Comparison of ENCODE assay signal across 1 cellular context in the genomic region with DNA sequence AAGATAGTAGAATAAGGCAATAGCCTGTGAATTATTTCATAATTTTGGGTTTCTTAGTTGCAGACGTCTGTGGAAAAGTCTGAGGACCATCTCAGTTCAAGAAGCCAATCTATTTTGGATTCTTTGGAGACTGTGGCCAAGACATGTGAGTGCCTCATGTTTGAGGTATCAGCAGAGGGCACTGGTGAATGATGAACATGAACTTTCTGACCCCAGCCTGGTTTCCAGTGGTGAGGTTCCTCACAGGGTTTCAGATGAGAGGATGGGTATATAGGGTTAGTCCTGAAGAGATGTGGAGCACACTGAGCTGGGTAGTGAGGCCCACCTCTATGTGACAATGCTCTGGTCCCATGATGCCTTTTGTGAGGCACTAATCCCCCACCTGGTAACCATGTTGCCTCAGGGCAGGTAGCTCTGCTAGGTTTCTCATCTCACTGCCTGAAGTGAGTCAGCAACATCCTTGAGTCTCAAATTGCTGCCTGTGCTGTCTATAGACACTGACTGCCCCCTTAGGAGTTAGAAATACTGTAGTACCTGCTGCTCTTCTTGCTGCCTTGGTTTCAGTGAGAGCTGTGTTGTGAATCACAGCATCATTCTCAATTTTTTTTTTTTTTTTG.
TF ChIP-seq lines count a peak whose summit lies in the region.

No MANE protein-coding gene starts in this region.

TF ChIP-seq in K562, 482 proteins besides CTCF, POLR2A, EP300 and RAD21 (continues in another document):
- TF ChIP-seq CGGBP1 (CRISPR knock-in tag; IDR thresholded peaks at IDR 0.05) (no peak), ARHGAP35 (IDR thresholded peaks at IDR 0.05; ENCODE audit: partially characterized antibody) (no peak), PHF8 (IDR thresholded peaks at IDR 0.05; ENCODE audit: borderline replicate concordance, low read length) (no peak), LEF1 (IDR thresholded peaks at IDR 0.05) (no peak), SMC3 (conservative IDR thresholded peaks at IDR 0.05; ENCODE audit: insufficient read depth, low read depth, low read length) (no peak), POLR2B (IDR thresholded peaks at IDR 0.05; ENCODE audit: low read depth, partially characterized antibody) (no peak), HDAC8 (tag; IDR thresholded peaks at IDR 0.05) (no peak), TAF15 (IDR thresholded peaks at IDR 0.05; ENCODE audit: low read depth, low read length) (no peak), ZNF584 (CRISPR knock-in tag; IDR thresholded peaks at IDR 0.05; ENCODE audit: low read depth) (no peak), RBM15 (IDR thresholded peaks at IDR 0.05; ENCODE audit: insufficient read depth, low read length) (no peak), TSHZ1 (CRISPR knock-in tag; IDR thresholded peaks at IDR 0.05) (no peak), KLF6 (CRISPR knock-in tag; IDR thresholded peaks at IDR 0.05; ENCODE audit: borderline replicate concordance) (no peak), KAT2B (IDR thresholded peaks at IDR 0.05; ENCODE audit: low read depth, low read length) (no peak), ZNF707 (CRISPR knock-in tag; conservative IDR thresholded peaks at IDR 0.05) (no peak), ZNF316 (IDR thresholded peaks at IDR 0.05) (peak; percentile 65), NR2F6 (CRISPR knock-in tag; IDR thresholded peaks at IDR 0.05) (no peak), HNRNPL (IDR thresholded peaks at IDR 0.05; ENCODE audit: low read depth, low read length) (no peak), SAFB (IDR thresholded peaks at IDR 0.05; ENCODE audit: borderline replicate concordance, low read depth, low read length) (no peak), ZNF197 (CRISPR knock-in tag; IDR thresholded peaks at IDR 0.05; ENCODE audit: low read depth) (no peak), ELF1 (tag; IDR thresholded peaks at IDR 0.05) (no peak), C11orf30 (IDR thresholded peaks at IDR 0.05; ENCODE audit: low read depth) (peak; percentile 71), MCM2 (IDR thresholded peaks at IDR 0.05; ENCODE audit: low read depth) (no peak), ZSCAN32 (CRISPR knock-in tag; IDR thresholded peaks at IDR 0.05) (no peak), TRIM28 (IDR thresholded peaks at IDR 0.05) (no peak), HNRNPK (IDR thresholded peaks at IDR 0.05; ENCODE audit: low read depth, low read length, poor library complexity, severe bottlenecking) (no peak), ZNF184 (CRISPR knock-in tag; IDR thresholded peaks at IDR 0.05) (no peak), KLF13 (tag; IDR thresholded peaks at IDR 0.05; ENCODE audit: borderline replicate concordance, low read depth) (no peak), FOXK1 (CRISPR knock-in tag; IDR thresholded peaks at IDR 0.05; ENCODE audit: borderline replicate concordance) (no peak), POU5F1 (IDR thresholded peaks at IDR 0.05; ENCODE audit: borderline replicate concordance, low read depth, low read length, partially characterized antibody) (no peak), ZEB2 (IDR thresholded peaks at IDR 0.05) (0 out of 2 replicates have a peak, but pooled peaks have one; percentile 35), MAFK (IDR thresholded peaks at IDR 0.05; ENCODE audit: low read length) (no peak), SRSF3 (IDR thresholded peaks at IDR 0.05; ENCODE audit: insufficient read depth, low read length) (no peak), HNRNPH1 (optimal IDR thresholded peaks at IDR 0.05; ENCODE audit: low read depth, low read length) (no peak), NR2C1 (IDR thresholded peaks at IDR 0.05) (no peak), NR2C1 (tag; IDR thresholded peaks at IDR 0.05) (no peak), YBX1 (IDR thresholded peaks at IDR 0.05) (no peak), ZNF507 (tag; conservative IDR thresholded peaks at IDR 0.05) (no peak), DPF2 (IDR thresholded peaks at IDR 0.05) (0 out of 2 replicates have a peak, but pooled peaks have one; percentile 20), ZNF239 (CRISPR knock-in tag; IDR thresholded peaks at IDR 0.05) (no peak), ZNF431 (CRISPR knock-in tag; IDR thresholded peaks at IDR 0.05) (no peak), CTBP1 (IDR thresholded peaks at IDR 0.05; ENCODE audit: borderline replicate concordance) (peak; percentile 58; the same call in 1 of the 2 replicates), ILK (tag; IDR thresholded peaks at IDR 0.05; ENCODE audit: borderline replicate concordance, low read depth) (no peak), XRCC3 (IDR thresholded peaks at IDR 0.05) (no peak), CBFA2T2 (conservative IDR thresholded peaks at IDR 0.05) (no peak), BCL6 (CRISPR knock-in tag; IDR thresholded peaks at IDR 0.05) (no peak), RBM22 (IDR thresholded peaks at IDR 0.05; ENCODE audit: low read depth, low read length, poor library complexity, severe bottlenecking) (no peak), SETDB1 (IDR thresholded peaks at IDR 0.05; ENCODE audit: low read length) (no peak), MED1 (CRISPR knock-in tag; IDR thresholded peaks at IDR 0.05; ENCODE audit: borderline replicate concordance) (no peak), ZNF354B (CRISPR knock-in tag; IDR thresholded peaks at IDR 0.05) (no peak), CTCFL (IDR thresholded peaks at IDR 0.05; ENCODE audit: borderline replicate concordance, insufficient read depth, low read depth, low read length, poor library complexity, severe bottlenecking) (no peak), NFIC (IDR thresholded peaks at IDR 0.05) (no peak), HMGN3 (IDR thresholded peaks at IDR 0.05; ENCODE audit: borderline replicate concordance, extremely low read depth, insufficient read length, low read depth, low read length) (no peak), BHLHE40 (IDR thresholded peaks at IDR 0.05; ENCODE audit: low read length) (no peak)
- TF ChIP-seq, protein P1, sequence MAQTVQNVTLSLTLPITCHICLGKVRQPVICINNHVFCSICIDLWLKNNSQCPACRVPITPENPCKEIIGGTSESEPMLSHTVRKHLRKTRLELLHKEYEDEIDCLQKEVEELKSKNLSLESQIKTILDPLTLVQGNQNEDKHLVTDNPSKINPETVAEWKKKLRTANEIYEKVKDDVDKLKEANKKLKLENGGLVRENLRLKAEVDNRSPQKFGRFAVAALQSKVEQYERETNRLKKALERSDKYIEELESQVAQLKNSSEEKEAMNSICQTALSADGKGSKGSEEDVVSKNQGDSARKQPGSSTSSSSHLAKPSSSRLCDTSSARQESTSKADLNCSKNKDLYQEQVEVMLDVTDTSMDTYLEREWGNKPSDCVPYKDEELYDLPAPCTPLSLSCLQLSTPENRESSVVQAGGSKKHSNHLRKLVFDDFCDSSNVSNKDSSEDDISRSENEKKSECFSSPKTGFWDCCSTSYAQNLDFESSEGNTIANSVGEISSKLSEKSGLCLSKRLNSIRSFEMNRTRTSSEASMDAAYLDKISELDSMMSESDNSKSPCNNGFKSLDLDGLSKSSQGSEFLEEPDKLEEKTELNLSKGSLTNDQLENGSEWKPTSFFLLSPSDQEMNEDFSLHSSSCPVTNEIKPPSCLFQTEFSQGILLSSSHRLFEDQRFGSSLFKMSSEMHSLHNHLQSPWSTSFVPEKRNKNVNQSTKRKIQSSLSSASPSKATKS (CRISPR knock-in tag; IDR thresholded peaks at IDR 0.05), result no peak
- TF ChIP-seq, protein P2, sequence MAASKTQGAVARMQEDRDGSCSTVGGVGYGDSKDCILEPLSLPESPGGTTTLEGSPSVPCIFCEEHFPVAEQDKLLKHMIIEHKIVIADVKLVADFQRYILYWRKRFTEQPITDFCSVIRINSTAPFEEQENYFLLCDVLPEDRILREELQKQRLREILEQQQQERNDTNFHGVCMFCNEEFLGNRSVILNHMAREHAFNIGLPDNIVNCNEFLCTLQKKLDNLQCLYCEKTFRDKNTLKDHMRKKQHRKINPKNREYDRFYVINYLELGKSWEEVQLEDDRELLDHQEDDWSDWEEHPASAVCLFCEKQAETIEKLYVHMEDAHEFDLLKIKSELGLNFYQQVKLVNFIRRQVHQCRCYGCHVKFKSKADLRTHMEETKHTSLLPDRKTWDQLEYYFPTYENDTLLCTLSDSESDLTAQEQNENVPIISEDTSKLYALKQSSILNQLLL (CRISPR knock-in tag; IDR thresholded peaks at IDR 0.05; ENCODE audit: borderline replicate concordance), result no peak
- TF ChIP-seq, protein P3, sequence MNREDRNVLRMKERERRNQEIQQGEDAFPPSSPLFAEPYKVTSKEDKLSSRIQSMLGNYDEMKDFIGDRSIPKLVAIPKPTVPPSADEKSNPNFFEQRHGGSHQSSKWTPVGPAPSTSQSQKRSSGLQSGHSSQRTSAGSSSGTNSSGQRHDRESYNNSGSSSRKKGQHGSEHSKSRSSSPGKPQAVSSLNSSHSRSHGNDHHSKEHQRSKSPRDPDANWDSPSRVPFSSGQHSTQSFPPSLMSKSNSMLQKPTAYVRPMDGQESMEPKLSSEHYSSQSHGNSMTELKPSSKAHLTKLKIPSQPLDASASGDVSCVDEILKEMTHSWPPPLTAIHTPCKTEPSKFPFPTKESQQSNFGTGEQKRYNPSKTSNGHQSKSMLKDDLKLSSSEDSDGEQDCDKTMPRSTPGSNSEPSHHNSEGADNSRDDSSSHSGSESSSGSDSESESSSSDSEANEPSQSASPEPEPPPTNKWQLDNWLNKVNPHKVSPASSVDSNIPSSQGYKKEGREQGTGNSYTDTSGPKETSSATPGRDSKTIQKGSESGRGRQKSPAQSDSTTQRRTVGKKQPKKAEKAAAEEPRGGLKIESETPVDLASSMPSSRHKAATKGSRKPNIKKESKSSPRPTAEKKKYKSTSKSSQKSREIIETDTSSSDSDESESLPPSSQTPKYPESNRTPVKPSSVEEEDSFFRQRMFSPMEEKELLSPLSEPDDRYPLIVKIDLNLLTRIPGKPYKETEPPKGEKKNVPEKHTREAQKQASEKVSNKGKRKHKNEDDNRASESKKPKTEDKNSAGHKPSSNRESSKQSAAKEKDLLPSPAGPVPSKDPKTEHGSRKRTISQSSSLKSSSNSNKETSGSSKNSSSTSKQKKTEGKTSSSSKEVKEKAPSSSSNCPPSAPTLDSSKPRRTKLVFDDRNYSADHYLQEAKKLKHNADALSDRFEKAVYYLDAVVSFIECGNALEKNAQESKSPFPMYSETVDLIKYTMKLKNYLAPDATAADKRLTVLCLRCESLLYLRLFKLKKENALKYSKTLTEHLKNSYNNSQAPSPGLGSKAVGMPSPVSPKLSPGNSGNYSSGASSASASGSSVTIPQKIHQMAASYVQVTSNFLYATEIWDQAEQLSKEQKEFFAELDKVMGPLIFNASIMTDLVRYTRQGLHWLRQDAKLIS (CRISPR knock-in tag; IDR thresholded peaks at IDR 0.05), result no peak
- TF ChIP-seq, protein P4, sequence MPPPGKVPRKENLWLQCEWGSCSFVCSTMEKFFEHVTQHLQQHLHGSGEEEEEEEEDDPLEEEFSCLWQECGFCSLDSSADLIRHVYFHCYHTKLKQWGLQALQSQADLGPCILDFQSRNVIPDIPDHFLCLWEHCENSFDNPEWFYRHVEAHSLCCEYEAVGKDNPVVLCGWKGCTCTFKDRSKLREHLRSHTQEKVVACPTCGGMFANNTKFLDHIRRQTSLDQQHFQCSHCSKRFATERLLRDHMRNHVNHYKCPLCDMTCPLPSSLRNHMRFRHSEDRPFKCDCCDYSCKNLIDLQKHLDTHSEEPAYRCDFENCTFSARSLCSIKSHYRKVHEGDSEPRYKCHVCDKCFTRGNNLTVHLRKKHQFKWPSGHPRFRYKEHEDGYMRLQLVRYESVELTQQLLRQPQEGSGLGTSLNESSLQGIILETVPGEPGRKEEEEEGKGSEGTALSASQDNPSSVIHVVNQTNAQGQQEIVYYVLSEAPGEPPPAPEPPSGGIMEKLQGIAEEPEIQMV (tag; conservative IDR thresholded peaks at IDR 0.05; ENCODE audit: low read depth), result no peak
- TF ChIP-seq, protein P5, sequence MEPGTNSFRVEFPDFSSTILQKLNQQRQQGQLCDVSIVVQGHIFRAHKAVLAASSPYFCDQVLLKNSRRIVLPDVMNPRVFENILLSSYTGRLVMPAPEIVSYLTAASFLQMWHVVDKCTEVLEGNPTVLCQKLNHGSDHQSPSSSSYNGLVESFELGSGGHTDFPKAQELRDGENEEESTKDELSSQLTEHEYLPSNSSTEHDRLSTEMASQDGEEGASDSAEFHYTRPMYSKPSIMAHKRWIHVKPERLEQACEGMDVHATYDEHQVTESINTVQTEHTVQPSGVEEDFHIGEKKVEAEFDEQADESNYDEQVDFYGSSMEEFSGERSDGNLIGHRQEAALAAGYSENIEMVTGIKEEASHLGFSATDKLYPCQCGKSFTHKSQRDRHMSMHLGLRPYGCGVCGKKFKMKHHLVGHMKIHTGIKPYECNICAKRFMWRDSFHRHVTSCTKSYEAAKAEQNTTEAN (CRISPR knock-in tag; IDR thresholded peaks at IDR 0.05), result no peak
